In genomic region chr4:121792966-121793365, GRCh38 we compare ENCODE assay signal across 28 cellular contexts. TPM values are rescaled to one million over a fixed set of nuclear protein-coding genes. Genes with fewer than 3 reads are reported as not detected.
"Had no signal": no experiment of that assay in that cellular context is flagged by ENCODE, and none has a peak within 500 bp of the region (broad histone marks: within the 10 kb centered on the region; RNA-seq: fewer than 3 reads in every experiment).

No MANE protein-coding gene starts in this region.

- H3K9me3 ChIP-seq: esophagus squamous epithelium, left lung, prostate gland, sigmoid colon, suprapubic skin, transverse colon, upper lobe of right lung, uterus had no signal

- H3K4me3 ChIP-seq: dorsolateral prefrontal cortex, esophagus squamous epithelium, left lung, neural progenitor cell, prostate gland, sigmoid colon, suprapubic skin, transverse colon, upper lobe of right lung, uterus had no signal

- H2AFZ ChIP-seq: neural progenitor cell had no signal

- H3K9ac ChIP-seq: neural progenitor cell had no signal

- ATAC-seq: left cardiac atrium; left lung; naive thymus-derived CD4-positive, alpha-beta T cell; right cardiac atrium; stimulated activated memory B cell treated with anti-CD40 and anti-IgM and Interleukin-4, amounts not matched to agents 10 μg/mL and 1 μg/mL and 100 μg/mL, for 72 hours; upper lobe of right lung had no signal

- DNase-seq: dorsolateral prefrontal cortex; effector CD4-positive, alpha-beta T cell; esophagus squamous epithelium; head of caudate nucleus; kidney; left cardiac atrium; left lung; mesendoderm; midbrain; naive thymus-derived CD4-positive, alpha-beta T cell; right cardiac atrium; sigmoid colon; stimulated activated CD4-positive, alpha-beta T cell treated with anti-CD3 and anti-CD28 coated beads, Interleukin-2, amount 100 ng/mL, for 24 hours; stimulated activated CD4-positive, alpha-beta T cell treated with anti-CD3 and anti-CD28 coated beads, Interleukin-4, amount 100 ng/mL, for 4 hours; transverse colon; upper lobe of right lung; uterus had no signal

- H3K27ac Mint-ChIP-seq: naive thymus-derived CD4-positive, alpha-beta T cell; nephron; neural progenitor cell; stimulated activated memory B cell treated with anti-CD40 and anti-IgM and Interleukin-4, amounts not matched to agents 10 μg/mL and 1 μg/mL and 100 μg/mL, for 72 hours; stimulated activated naive CD8-positive, alpha-beta T cell treated with anti-CD3 and anti-CD28 coated beads, Interleukin-15, Interleukin-2, amounts not matched to agents 100 ng/mL and 50 ng/mL, for 24 hours had no signal

- H3K4me2 ChIP-seq: neural progenitor cell had no signal

- H3K27ac ChIP-seq: dorsolateral prefrontal cortex, esophagus squamous epithelium, left lung, neural progenitor cell, prostate gland, sigmoid colon, suprapubic skin, transverse colon, upper lobe of right lung, uterus had no signal

- H3K27me3 ChIP-seq: dorsolateral prefrontal cortex, left lung, neural progenitor cell, sigmoid colon, upper lobe of right lung, uterus had no signal

- H3K4me1 ChIP-seq: esophagus squamous epithelium, left lung, prostate gland, sigmoid colon, suprapubic skin, transverse colon, uterus had no signal

- H3K4me3 Mint-ChIP-seq: naive thymus-derived CD4-positive, alpha-beta T cell; nephron; neural progenitor cell; stimulated activated memory B cell treated with anti-CD40 and anti-IgM and Interleukin-4, amounts not matched to agents 10 μg/mL and 1 μg/mL and 100 μg/mL, for 72 hours; stimulated activated naive CD8-positive, alpha-beta T cell treated with anti-CD3 and anti-CD28 coated beads, Interleukin-15, Interleukin-2, amounts not matched to agents 100 ng/mL and 50 ng/mL, for 24 hours had no signal

- H3K36me3 Mint-ChIP-seq: naive thymus-derived CD4-positive, alpha-beta T cell; neural progenitor cell; stimulated activated memory B cell treated with anti-CD40 and anti-IgM and Interleukin-4, amounts not matched to agents 10 μg/mL and 1 μg/mL and 100 μg/mL, for 72 hours had no signal

- H3K9me3 Mint-ChIP-seq: naive thymus-derived CD4-positive, alpha-beta T cell; nephron; neural progenitor cell; stimulated activated memory B cell treated with anti-CD40 and anti-IgM and Interleukin-4, amounts not matched to agents 10 μg/mL and 1 μg/mL and 100 μg/mL, for 72 hours; stimulated activated naive CD8-positive, alpha-beta T cell treated with anti-CD3 and anti-CD28 coated beads, Interleukin-15, Interleukin-2, amounts not matched to agents 100 ng/mL and 50 ng/mL, for 24 hours had no signal

- H3K36me3 ChIP-seq: esophagus squamous epithelium, left lung, neural progenitor cell, prostate gland, sigmoid colon, suprapubic skin, transverse colon, upper lobe of right lung, uterus had no signal

RNA-seq across cellular contexts. Expression of gene SMIM43, which starts 28.0 kb away (rescaled TPM):
- total RNA-seq: cerebellum; epithelial cell of proximal tubule; kidney; left cardiac atrium; lower leg skin; mucosa of gallbladder; naive thymus-derived CD4-positive, alpha-beta T cell; osteocyte; prostate gland; suprapubic skin; upper lobe of right lung had no signal
- polyA plus RNA-seq: naive thymus-derived CD4-positive, alpha-beta T cell had no signal
